Comparison of ENCODE assay signal across 19 cellular contexts in genomic region chr10:87927091-87927490, GRCh38.
DNase-seq lines count a peak whose midpoint lies in the region; ATAC-seq, FAIRE-seq and TF ChIP-seq lines count a peak whose summit lies in the region.
"Had no signal": no experiment of that assay in that cellular context is flagged by ENCODE, and none has a peak within 500 bp of the region (broad histone marks: within the 10 kb centered on the region; RNA-seq: fewer than 3 reads in every experiment).

No MANE protein-coding gene starts in this region.

- H3K9me2 ChIP-seq in GM23338 (ENCODE audit: insufficient read depth) = 0 out of 2 replicates have a peak, but pooled peaks cover 2% of the 10 kb centered on the region

- TF ChIP-seq POLR2A in gastroesophageal sphincter (IDR thresholded peaks at IDR 0.05) = no peak

- DNase-seq in GM23338 (ENCODE audit: low spot score) (no peak), adipocyte (ENCODE audit: low read depth) (peak; percentile 35), kidney tubule cell (ENCODE audit: low spot score) (peak; percentile 35), frontal cortex (ENCODE audit: low spot score in 2 of 2) (no peak)
- DNase-seq in stimulated activated naive CD8-positive, alpha-beta T cell treated with anti-CD3 and anti-CD28 coated beads, Interleukin-15, amount 100 ng/mL, for 72 hours = no peak
- DNase-seq: activated CD4-positive, alpha-beta T cell treated with anti-CD3 and anti-CD28 coated beads, Interleukin-2, amount 10 ng/mL, durations not matched to agents 24 days and 14 days; activated naive CD8-positive, alpha-beta T cell treated with anti-CD3 and anti-CD28 coated beads, Interleukin-2, amount 10 ng/mL, durations not matched to agents 7 days and 5 days; activated T-cell treated with anti-CD3 and anti-CD28 coated beads, Interleukin-2, amount 50 U/mL, for 24 hours; NCI-H1092; NCI-H510A; PC-3; stomach had no signal

- peaks cover 10% of the 10 kb centered on the region for H4K20me1 ChIP-seq in GM23338 (replicated peaks; ENCODE audit: insufficient read depth)

- ATAC-seq in GM23338 (no peak), gastroesophageal sphincter (no peak), HG02970 (IDR thresholded peaks at IDR 0.05; ENCODE audit: low FRiP score, unreplicated experiment) (no peak)
- no peak for ATAC-seq in stimulated activated naive CD8-positive, alpha-beta T cell treated with anti-CD3 and anti-CD28 coated beads, Interleukin-15, amount 100 ng/mL, for 72 hours
- ATAC-seq: PC-3 had no signal

- peak overlapping the region; percentile 37 for H3K4me2 ChIP-seq in GM23338

- no peak for FAIRE-seq in frontal cortex (lab: Jason Lieb, UNC)

- H3K4me1 Mint-ChIP-seq in GM23338 = peaks cover 65% of the 10 kb centered on the region
- H3K4me1 Mint-ChIP-seq in stimulated activated naive CD8-positive, alpha-beta T cell treated with anti-CD3 and anti-CD28 coated beads, Interleukin-15, amount 100 ng/mL, for 72 hours = peaks cover 83% of the 10 kb centered on the region

- no peak overlapping the region for H2AFZ ChIP-seq in ACC112 (ENCODE audit: low read length, unreplicated experiment)
- no peak overlapping the region for H2AFZ ChIP-seq in GM23338

- no peaks in the 10 kb centered on the region; the same call in 2 of the 3 replicates for H3K36me3 Mint-ChIP-seq in GM23338 (ENCODE audit: low read depth)

- no peak overlapping the region for H3K4me3 Mint-ChIP-seq in GM23338
- H3K4me3 Mint-ChIP-seq in stimulated activated naive CD8-positive, alpha-beta T cell treated with anti-CD3 and anti-CD28 coated beads, Interleukin-15, amount 100 ng/mL, for 72 hours = no peak overlapping the region
- H3K4me3 Mint-ChIP-seq: activated CD4-positive, alpha-beta T cell treated with anti-CD3 and anti-CD28 coated beads, Interleukin-2, amount 10 ng/mL, durations not matched to agents 24 days and 14 days; activated naive CD8-positive, alpha-beta T cell treated with anti-CD3 and anti-CD28 coated beads, Interleukin-2, amount 10 ng/mL, durations not matched to agents 7 days and 5 days; activated T-cell treated with anti-CD3 and anti-CD28 coated beads, Interleukin-2, amount 50 U/mL, for 24 hours; T-helper 2 cell treated with Interferon-gamma antibody and Interleukin-4, amounts not matched to agents 5 μg/mL and 100 μg/mL, for 36 hours had no signal

- H3K9ac ChIP-seq in adipocyte (ENCODE audit: low read length) = no peak overlapping the region

- H3K27ac Mint-ChIP-seq in GM23338 = peak overlapping the region; percentile 73
- no peak overlapping the region for H3K27ac Mint-ChIP-seq in stimulated activated naive CD8-positive, alpha-beta T cell treated with anti-CD3 and anti-CD28 coated beads, Interleukin-15, amount 100 ng/mL, for 72 hours
- H3K27ac Mint-ChIP-seq: activated CD4-positive, alpha-beta T cell treated with anti-CD3 and anti-CD28 coated beads, Interleukin-2, amount 10 ng/mL, durations not matched to agents 24 days and 14 days; activated T-cell treated with anti-CD3 and anti-CD28 coated beads, Interleukin-2, amount 50 U/mL, for 24 hours; T-helper 2 cell treated with Interferon-gamma antibody and Interleukin-4, amounts not matched to agents 5 μg/mL and 100 μg/mL, for 36 hours had no signal

- peaks cover 7% of the 10 kb centered on the region; the same call in 1 of the 2 replicates for H3K36me3 ChIP-seq in ACC112 (ENCODE audit: insufficient read depth, low read length)
- H3K36me3 ChIP-seq in GM23338 (ENCODE audit: insufficient read depth) = no peaks in the 10 kb centered on the region
- peaks cover 30% of the 10 kb centered on the region for H3K36me3 ChIP-seq in adipocyte (ENCODE audit: control insufficient read depth, insufficient read depth, low read length, severe bottlenecking)
- H3K36me3 ChIP-seq in gastroesophageal sphincter = no peaks in the 10 kb centered on the region

- H3K4me1 ChIP-seq in ACC112 (ENCODE audit: control insufficient read depth, insufficient read depth, low read length, unreplicated experiment) (peaks cover 47% of the 10 kb centered on the region), GM23338 (ENCODE audit: insufficient read depth) (peaks cover 68% of the 10 kb centered on the region), adipocyte (ENCODE audit: control insufficient read depth, insufficient read depth, low read length) (peaks cover 29% of the 10 kb centered on the region), gastroesophageal sphincter (peaks cover 5 to 85% (median 7%) of the 10 kb centered on the region in 3 donors)

- H3K4me3 ChIP-seq in ACC112 (ENCODE audit: low read depth, low read length) = no peak overlapping the region
- H3K4me3 ChIP-seq in GM23338 = no peak overlapping the region
- no peak overlapping the region for H3K4me3 ChIP-seq in adipocyte (ENCODE audit: low read length)
- no peak overlapping the region for H3K4me3 ChIP-seq in gastroesophageal sphincter
- H3K4me3 ChIP-seq: coronary artery, esophagus muscularis mucosa, lung, stomach had no signal

- no peak for TF ChIP-seq CTCF in GM23338 (conservative IDR thresholded peaks at IDR 0.05; ENCODE audit: low read depth in 2 of 2)
- no peak for TF ChIP-seq CTCF in gastroesophageal sphincter (IDR thresholded peaks at IDR 0.05)

- peaks cover 2% of the 10 kb centered on the region for H3K27me3 Mint-ChIP-seq in GM23338 (ENCODE audit: insufficient read depth, low read depth, poor library complexity)
- H3K27me3 Mint-ChIP-seq in stimulated activated naive CD8-positive, alpha-beta T cell treated with anti-CD3 and anti-CD28 coated beads, Interleukin-15, amount 100 ng/mL, for 72 hours = no peaks in the 10 kb centered on the region
- H3K27me3 Mint-ChIP-seq: activated CD4-positive, alpha-beta T cell treated with anti-CD3 and anti-CD28 coated beads, Interleukin-2, amount 10 ng/mL, durations not matched to agents 24 days and 14 days; activated naive CD8-positive, alpha-beta T cell treated with anti-CD3 and anti-CD28 coated beads, Interleukin-2, amount 10 ng/mL, durations not matched to agents 7 days and 5 days; activated T-cell treated with anti-CD3 and anti-CD28 coated beads, Interleukin-2, amount 50 U/mL, for 24 hours had no signal

- peaks cover 75% of the 10 kb centered on the region for H3K79me2 ChIP-seq in ACC112 (ENCODE audit: control insufficient read depth, insufficient read depth, low read length, unreplicated experiment)
- peaks cover 89% of the 10 kb centered on the region for H3K79me2 ChIP-seq in GM23338 (replicated peaks; ENCODE audit: insufficient read depth)

- WGBS in gastroesophageal sphincter (ENCODE audit: low coverage in 1 of 2), 2 donors = 60 to 76% methylated on average over 2 of the region's 2 CpGs

- H3K9me3 Mint-ChIP-seq in GM23338 = no peaks in the 10 kb centered on the region
- peaks cover 0 to 5% of the 10 kb centered on the region in 2 donors for H3K9me3 Mint-ChIP-seq in stimulated activated naive CD8-positive, alpha-beta T cell treated with anti-CD3 and anti-CD28 coated beads, Interleukin-15, amount 100 ng/mL, for 72 hours
- H3K9me3 Mint-ChIP-seq: activated T-cell treated with anti-CD3 and anti-CD28 coated beads, Interleukin-2, amount 50 U/mL, for 24 hours; T-helper 2 cell treated with Interferon-gamma antibody and Interleukin-4, amounts not matched to agents 5 μg/mL and 100 μg/mL, for 36 hours had no signal

- H3F3A ChIP-seq in GM23338 (replicated peaks; ENCODE audit: low read depth) = no peaks in the 10 kb centered on the region

- H3K27me3 ChIP-seq in ACC112 (ENCODE audit: insufficient read depth, low read length) = no peaks in the 10 kb centered on the region
- no peaks in the 10 kb centered on the region for H3K27me3 ChIP-seq in GM23338 (ENCODE audit: insufficient read depth)
- H3K27me3 ChIP-seq in adipocyte (replicated peaks; ENCODE audit: control insufficient read depth, insufficient read depth, low read length) = no peaks in the 10 kb centered on the region
- H3K27me3 ChIP-seq in gastroesophageal sphincter = no peaks in the 10 kb centered on the region
- H3K27me3 ChIP-seq: esophagus muscularis mucosa, stomach had no signal

- no peak for TF ChIP-seq EP300 in gastroesophageal sphincter (IDR thresholded peaks at IDR 0.05)

- peak overlapping the region; percentile 11 for H3K27ac ChIP-seq in ACC112 (ENCODE audit: low read depth, low read length)
- H3K27ac ChIP-seq in GM23338 (ENCODE audit: low read depth) = peak overlapping the region; percentile 52; the same call in 1 of the 2 replicates
- H3K27ac ChIP-seq in gastroesophageal sphincter = no peak overlapping the region
- H3K27ac ChIP-seq: esophagus muscularis mucosa had no signal

- no peaks in the 10 kb centered on the region for H3K9me3 ChIP-seq in adipocyte (ENCODE audit: control insufficient read depth, low read length)
- no peaks in the 10 kb centered on the region for H3K9me3 ChIP-seq in gastroesophageal sphincter
- H3K9me3 ChIP-seq: esophagus muscularis mucosa, stomach had no signal

TF ChIP-seq in GM23338, 12 proteins besides CTCF, POLR2A, EP300 and RAD21:
- TF ChIP-seq POLR2AphosphoS5 (IDR thresholded peaks at IDR 0.05; ENCODE audit: low read depth) (no peak), NANOG (IDR thresholded peaks at IDR 0.05; ENCODE audit: borderline replicate concordance) (no peak)

Comparison
In these comparisons a context has a peak if more than half of its experiments do, and no peak if none do; other contexts are left out.
1. H3K27ac ChIP-seq: peak in ACC112 (single experiment) and GM23338 (single experiment); none in gastroesophageal sphincter (0 of 4).
2. DNase-seq: peak in adipocyte (single experiment) and kidney tubule cell (single experiment); none in GM23338 (single experiment), frontal cortex (0 of 2) and stimulated activated naive CD8-positive, alpha-beta T cell treated with anti-CD3 and anti-CD28 coated beads, Interleukin-15, amount 100 ng/mL, for 72 hours (0 of 2).